ENCODE assay signal across 9 cellular contexts in genomic region chr1:169091480-169091941, GRCh38. TPM values are rescaled to one million over a fixed set of nuclear protein-coding genes. Genes with fewer than 3 reads are reported as not detected.
A peak's percentile ranks its signal among the peaks of the same experiment; 100 is the strongest.
DNase-seq lines count a peak whose midpoint lies in the region; ATAC-seq lines count a peak whose summit lies in the region.
"Had no signal": no experiment of that assay in that cellular context is flagged by ENCODE, and none has a peak within 500 bp of the region (broad histone marks: within the 10 kb centered on the region; RNA-seq: fewer than 3 reads in every experiment).

No MANE protein-coding gene starts in this region.

- intact Hi-C loops in posterior vena cava (cut with DNase I), result no loop called here

- ATAC-seq in GM19023 (IDR thresholded peaks at IDR 0.05; ENCODE audit: unreplicated experiment) (peak; percentile 78), HG02678 (IDR thresholded peaks at IDR 0.05; ENCODE audit: unreplicated experiment) (peak; percentile 61)

- DNase-seq in MV-4-11 (lab: John Stamatoyannopoulos, UW) (peak; percentile 21), occipital lobe (lab: John Stamatoyannopoulos, UW) (peak; percentile 41), posterior vena cava (ENCODE audit: low spot score) (no peak), HuH-7 (ENCODE audit: low spot score) (no peak), COR-L47 (lab: John Stamatoyannopoulos, UW) (no peak), NCI-H1436 (lab: John Stamatoyannopoulos, UW) (no peak)
- DNase-seq: activated naive CD4-positive, alpha-beta T cell treated with Interleukin-2 at 50 U/mL for 16 hours had no signal

RNA-seq across cellular contexts. Expression of gene ATP1B1, which starts 15.0 kb away (rescaled TPM):
- total RNA-seq in occipital lobe, result 233 TPM
- 10 to 100 TPM; 17.2 to 20.8 TPM for total RNA-seq in posterior vena cava

Comparison
In these comparisons a context has a peak if more than half of its experiments do, and no peak if none do; other contexts are left out.
1. DNase-seq: peak in MV-4-11 (single experiment) and occipital lobe (single experiment); none in posterior vena cava (single experiment), HuH-7 (single experiment), COR-L47 (single experiment) and NCI-H1436 (single experiment).
2. RNA of gene ATP1B1, which starts 15.0 kb away (total RNA-seq): 233 TPM in occipital lobe (single experiment); 17.2 to 20.8 TPM in posterior vena cava; every median in the first group is over 10 times any median in the second.